27 cellular contexts compared by ENCODE assay signal in the genomic region with DNA sequence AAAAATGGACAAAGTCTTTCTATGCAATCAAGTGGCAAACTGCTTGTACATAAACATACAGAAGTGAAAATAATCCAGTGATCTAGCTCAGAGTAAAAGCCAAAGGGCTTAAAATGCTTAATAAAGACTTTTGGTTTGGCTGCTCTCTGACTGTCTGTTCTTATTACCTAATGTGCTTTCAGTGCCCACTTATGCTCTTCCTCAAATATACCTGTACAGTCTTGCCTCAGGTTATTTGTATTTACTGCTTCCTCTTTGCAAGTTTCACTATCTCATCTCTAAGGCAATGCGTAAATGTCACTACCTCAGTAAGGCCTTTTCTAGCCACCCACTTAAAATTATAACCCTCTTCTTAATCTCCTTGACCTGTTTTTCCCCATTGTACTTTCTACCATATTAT.
"Had no signal": no experiment of that assay in that cellular context is flagged by ENCODE, and none has a peak within 500 bp of the region (broad histone marks: within the 10 kb centered on the region; RNA-seq: fewer than 3 reads in every experiment).

No MANE protein-coding gene starts in this region.

- FAIRE-seq: kidney had no signal

- H3K27ac ChIP-seq: body of pancreas, cardiac muscle cell, coronary artery, heart left ventricle, neutrophil, ovary, right lobe of liver, thoracic aorta, upper lobe of left lung, vagina had no signal

- ATAC-seq: activated T-cell treated with anti-CD3 and anti-CD28 coated beads, Interleukin-2, amount 50 U/mL, for 72 hours; body of pancreas; effector memory CD8-positive, alpha-beta T cell; esophagus mucosa; heart left ventricle; right lobe of liver had no signal

- H3K9me3 ChIP-seq: neutrophil, ovary, right lobe of liver, vagina had no signal

- H3K36me3 ChIP-seq: cardiac muscle cell, heart left ventricle, neutrophil, ovary, right lobe of liver, thoracic aorta, upper lobe of left lung, vagina had no signal

- H3K4me3 ChIP-seq: body of pancreas, cardiac muscle cell, coronary artery, heart left ventricle, ovary, right lobe of liver, thoracic aorta, upper lobe of left lung, vagina had no signal

- H3K4me1 ChIP-seq: body of pancreas, heart left ventricle, right lobe of liver, upper lobe of left lung, vagina had no signal

- H3K27me3 ChIP-seq: body of pancreas, cardiac muscle cell, heart left ventricle, neutrophil, ovary, right lobe of liver, upper lobe of left lung, vagina had no signal

- DNase-seq: activated CD4-positive, alpha-beta T cell treated with anti-CD3 and anti-CD28 coated beads for 4 hours; activated CD4-positive, alpha-beta T cell treated with anti-CD3 and anti-CD28 coated beads, Interleukin-2, amount 50 U/mL, for 4 hours; activated naive CD4-positive, alpha-beta T cell; activated T-cell treated with anti-CD3 and anti-CD28 coated beads for 4 hours; activated T-cell treated with anti-CD3 and anti-CD28 coated beads, Interleukin-2, amount 50 U/mL, for 72 hours; anterior cingulate cortex; body of pancreas; cerebellar nuclear complex; effector memory CD8-positive, alpha-beta T cell; foreskin fibroblast; heart left ventricle; hypothalamus; immature natural killer cell; kidney; naive B cell; nephron progenitor cell; ovary; right lobe of liver; stimulated activated CD4-positive, alpha-beta T cell treated with anti-CD3 and anti-CD28 coated beads, Interleukin-12 subunit alpha, Interleukin-12 subunit beta, amount 100 ng/mL, for 4 hours; stimulated activated CD4-positive, alpha-beta T cell treated with anti-CD3 and anti-CD28 coated beads, Interleukin-4, amount 100 ng/mL, for 1 hour; upper lobe of left lung had no signal
